Comparison of ENCODE assay signal across 25 cellular contexts in genomic region chr7:28582226-28582625, GRCh38.
"Had no signal": no experiment of that assay in that cellular context is flagged by ENCODE, and none has a peak within 500 bp of the region (broad histone marks: within the 10 kb centered on the region; RNA-seq: fewer than 3 reads in every experiment).

No MANE protein-coding gene starts in this region.

- H3K4me3 Mint-ChIP-seq: dendritic cell treated with granulocyte-macrophage colony-stimulating factor and Interleukin-4, amounts not matched to agents 40 ng/mL and 50 ng/mL, for 4 days; effector memory CD8-positive, alpha-beta T cell; endodermal cell had no signal

- H3K27ac ChIP-seq: colonic mucosa, coronary artery, dorsolateral prefrontal cortex, epithelial cell of prostate, esophagus muscularis mucosa, esophagus squamous epithelium, foreskin keratinocyte, gastrocnemius medialis, gastroesophageal sphincter, heart left ventricle, heart right ventricle, hepatocyte had no signal

- H3K4me1 ChIP-seq: colonic mucosa, foreskin keratinocyte, gastrocnemius medialis, gastroesophageal sphincter had no signal

- H3K9me3 Mint-ChIP-seq: dendritic cell treated with granulocyte-macrophage colony-stimulating factor and Interleukin-4, amounts not matched to agents 40 ng/mL and 50 ng/mL, for 4 days; effector memory CD8-positive, alpha-beta T cell; endodermal cell had no signal

- DNase-seq: colonic mucosa; cortex of kidney; dermis blood vessel endothelial cell; dorsolateral prefrontal cortex; effector CD4-positive, alpha-beta T cell; effector CD8-positive, alpha-beta T cell; effector memory CD4-positive, alpha-beta T cell; effector memory CD8-positive, alpha-beta T cell; endodermal cell; erythroblast; esophagus squamous epithelium; foreskin fibroblast; foreskin keratinocyte; gastrocnemius medialis; glutamatergic neuron; head of caudate nucleus; heart left ventricle; heart right ventricle had no signal

- H3K9me3 ChIP-seq: colonic mucosa, esophagus muscularis mucosa, esophagus squamous epithelium, gastrocnemius medialis, gastroesophageal sphincter, heart right ventricle had no signal

- H3K36me3 ChIP-seq: colonic mucosa, esophagus muscularis mucosa, esophagus squamous epithelium, gastrocnemius medialis, gastroesophageal sphincter, heart left ventricle, heart right ventricle had no signal

- H3K27me3 ChIP-seq: esophagus muscularis mucosa, esophagus squamous epithelium, gastrocnemius medialis, gastroesophageal sphincter, heart left ventricle, heart right ventricle, hepatocyte had no signal

- H3K27ac Mint-ChIP-seq: dendritic cell treated with granulocyte-macrophage colony-stimulating factor and Interleukin-4, amounts not matched to agents 40 ng/mL and 50 ng/mL, for 4 days; effector memory CD8-positive, alpha-beta T cell; endodermal cell had no signal

- ATAC-seq: effector memory CD8-positive, alpha-beta T cell; esophagus mucosa; foreskin keratinocyte; gastrocnemius medialis; gastroesophageal sphincter; heart left ventricle; heart right ventricle had no signal

- H3K4me3 ChIP-seq: colonic mucosa, coronary artery, dorsolateral prefrontal cortex, esophagus muscularis mucosa, esophagus squamous epithelium, gastrocnemius medialis, gastroesophageal sphincter, heart left ventricle, heart right ventricle, hepatocyte had no signal
